ENCODE assay signal across 1 cellular context in genomic region chr10:114925675-114926204, GRCh38.
TF ChIP-seq lines count a peak whose summit lies in the region.

No MANE protein-coding gene starts in this region.

TF ChIP-seq in HCT116, 20 proteins besides CTCF, POLR2A, EP300 and RAD21 (continued from another document):
- no peak for TF ChIP-seq ZBTB33 (IDR thresholded peaks at IDR 0.05; ENCODE audit: extremely low read depth, insufficient replicate concordance, low read length)
